Comparison of ENCODE assay signal across 7 cellular contexts in genomic region chr9:121200346-121200745, GRCh38. TPM values are rescaled to one million over a fixed set of nuclear protein-coding genes. Genes with fewer than 3 reads are reported as not detected.
DNase-seq lines count a peak whose midpoint lies in the region; ATAC-seq and TF ChIP-seq lines count a peak whose summit lies in the region.

No MANE protein-coding gene starts in this region.

- no peaks in the 10 kb centered on the region for H3K36me3 ChIP-seq in iPS-18a (ENCODE audit: control insufficient read depth, low read depth, low read length)

- peak overlapping the region; percentile 70 for H3K9ac ChIP-seq in iPS-18a (ENCODE audit: low read length)

- H3K27me3 Mint-ChIP-seq in activated CD4-positive, alpha-beta memory T cell treated with anti-CD3 and anti-CD28 coated beads, Interleukin-2, amount 10 ng/mL, durations not matched to agents 7 days and 5 days = no peaks in the 10 kb centered on the region
- no peaks in the 10 kb centered on the region for H3K27me3 Mint-ChIP-seq in stimulated activated naive CD8-positive, alpha-beta T cell treated with anti-CD3 and anti-CD28 coated beads, Interleukin-15, amount 100 ng/mL, for 72 hours

- H3K4me3 ChIP-seq in HL-60 (replicated peaks; ENCODE audit: insufficient read depth, low read length) (peak overlapping the region; percentile 87), iPS-18a (ENCODE audit: low read length) (peak overlapping the region; percentile 83)

- POLR2A ChIA-PET in activated CD4-positive, alpha-beta memory T cell treated with anti-CD3 and anti-CD28 coated beads, Interleukin-2, amount 10 ng/mL, durations not matched to agents 7 days and 5 days (lab: Charles Lee) = interaction anchor here (0.8 to 4.1 kb wide), 10 partner anchors 11 to 350 kb away, joined by 3 to 21 read pairs (median 3); partner anchors contain the start of gene PHF19

- DNase-seq in HL-60 (ENCODE audit: low read depth in 1 of 2, low spot score in 1 of 2) (no peak), NCI-H146 treated with DMSO at 0.1 percent for 48 hours (lab: John Stamatoyannopoulos, UW; ENCODE audit: unreplicated experiment) (no peak)
- no peak for DNase-seq in activated CD4-positive, alpha-beta memory T cell treated with anti-CD3 and anti-CD28 coated beads, Interleukin-2, amount 10 ng/mL, durations not matched to agents 7 days and 5 days
- no peak for DNase-seq in stimulated activated naive CD8-positive, alpha-beta T cell treated with anti-CD3 and anti-CD28 coated beads, Interleukin-15, amount 100 ng/mL, for 72 hours
- no peak for DNase-seq in activated CD4-positive, CD25-positive, alpha-beta regulatory T cell treated with anti-CD3 and anti-CD28 coated beads, Interleukin-2, amount 50 U/mL, for 72 hours

- H3K27ac Mint-ChIP-seq in activated CD4-positive, alpha-beta memory T cell treated with anti-CD3 and anti-CD28 coated beads, Interleukin-2, amount 10 ng/mL, durations not matched to agents 7 days and 5 days = peak overlapping the region; percentile 86
- peak overlapping the region; percentile 68 to 93 for H3K27ac Mint-ChIP-seq in stimulated activated naive CD8-positive, alpha-beta T cell treated with anti-CD3 and anti-CD28 coated beads, Interleukin-15, amount 100 ng/mL, for 72 hours

- no peak for ATAC-seq in stimulated activated naive CD8-positive, alpha-beta T cell treated with anti-CD3 and anti-CD28 coated beads, Interleukin-15, amount 100 ng/mL, for 72 hours
- ATAC-seq in GM21515 (IDR thresholded peaks at IDR 0.05; ENCODE audit: unreplicated experiment) = no peak

- peak overlapping the region; percentile 92 for H3K4me3 Mint-ChIP-seq in activated CD4-positive, alpha-beta memory T cell treated with anti-CD3 and anti-CD28 coated beads, Interleukin-2, amount 10 ng/mL, durations not matched to agents 7 days and 5 days
- H3K4me3 Mint-ChIP-seq in stimulated activated naive CD8-positive, alpha-beta T cell treated with anti-CD3 and anti-CD28 coated beads, Interleukin-15, amount 100 ng/mL, for 72 hours = peak overlapping the region; percentile 96

- H3K9me3 Mint-ChIP-seq in activated CD4-positive, alpha-beta memory T cell treated with anti-CD3 and anti-CD28 coated beads, Interleukin-2, amount 10 ng/mL, durations not matched to agents 7 days and 5 days = no peaks in the 10 kb centered on the region
- no peaks in the 10 kb centered on the region for H3K9me3 Mint-ChIP-seq in stimulated activated naive CD8-positive, alpha-beta T cell treated with anti-CD3 and anti-CD28 coated beads, Interleukin-15, amount 100 ng/mL, for 72 hours

- H3K4me1 ChIP-seq in iPS-18a (ENCODE audit: control insufficient read depth, low read depth, low read length) = peaks cover 15% of the 10 kb centered on the region

- no peaks in the 10 kb centered on the region for H3K27me3 ChIP-seq in HL-60 (ENCODE audit: insufficient read depth, poor library complexity, severe bottlenecking)
- H3K27me3 ChIP-seq in iPS-18a (ENCODE audit: control insufficient read depth, insufficient read depth, low read length) = no peaks in the 10 kb centered on the region

- H3K9me3 ChIP-seq in iPS-18a (ENCODE audit: control insufficient read depth, low read depth, low read length) = no peaks in the 10 kb centered on the region

- H3K4me1 Mint-ChIP-seq in activated CD4-positive, alpha-beta memory T cell treated with anti-CD3 and anti-CD28 coated beads, Interleukin-2, amount 10 ng/mL, durations not matched to agents 7 days and 5 days = peaks cover 67% of the 10 kb centered on the region
- H3K4me1 Mint-ChIP-seq in stimulated activated naive CD8-positive, alpha-beta T cell treated with anti-CD3 and anti-CD28 coated beads, Interleukin-15, amount 100 ng/mL, for 72 hours = peaks cover 59% of the 10 kb centered on the region

- H3K27ac ChIP-seq in HL-60 (replicated peaks) = peak overlapping the region; percentile 89
- H3K27ac ChIP-seq in iPS-18a (ENCODE audit: low read length) = no peak overlapping the region

- CTCF ChIA-PET in activated CD4-positive, alpha-beta memory T cell treated with anti-CD3 and anti-CD28 coated beads, Interleukin-2, amount 10 ng/mL, durations not matched to agents 7 days and 5 days (lab: Charles Lee) = interaction anchor here (0.8 to 3.4 kb wide), 5 partner anchors 8 to 129 kb away, joined by 3 to 36 read pairs (median 4); no protein-coding TSS in a partner anchor

- no peak for TF ChIP-seq CTCF in HL-60 (IDR thresholded peaks at IDR 0.05; ENCODE audit: insufficient read depth, low read length)

- peaks cover 22% of the 10 kb centered on the region for H3K36me3 Mint-ChIP-seq in activated CD4-positive, alpha-beta memory T cell treated with anti-CD3 and anti-CD28 coated beads, Interleukin-2, amount 10 ng/mL, durations not matched to agents 7 days and 5 days (ENCODE audit: low read depth)

RNA-seq across cellular contexts. Expression of gene RAB14, which starts 1.3 kb away (rescaled TPM):
- total RNA-seq in activated CD4-positive, alpha-beta memory T cell treated with anti-CD3 and anti-CD28 coated beads, Interleukin-2, amount 10 ng/mL, durations not matched to agents 7 days and 5 days = 10 to 100 TPM; 65.8 to 68.1 TPM
